Comparison of ENCODE assay signal across 17 cellular contexts in genomic region chr4:8766610-8767009, GRCh38.
DNase-seq lines count a peak whose midpoint lies in the region; ATAC-seq and TF ChIP-seq lines count a peak whose summit lies in the region.
"Had no signal": no experiment of that assay in that cellular context is flagged by ENCODE, and none has a peak within 500 bp of the region (broad histone marks: within the 10 kb centered on the region; RNA-seq: fewer than 3 reads in every experiment).

No MANE protein-coding gene starts in this region.

- TF ChIP-seq CTCF in heart right ventricle (IDR thresholded peaks at IDR 0.05) = no peak
- TF ChIP-seq CTCF in coronary artery (IDR thresholded peaks at IDR 0.05) = no peak
- TF ChIP-seq CTCF in stomach (IDR thresholded peaks at IDR 0.05) = no peak

- H3K4me3 ChIP-seq in heart right ventricle (no peak overlapping the region), coronary artery (no peak overlapping the region), aorta (ENCODE audit: low read length in 2 of 2) (no peak overlapping the region), stomach (no peak overlapping the region)
- H3K4me3 ChIP-seq in effector memory CD4-positive, alpha-beta T cell (ENCODE audit: insufficient read depth, low read depth, low read length, poor library complexity, severe bottlenecking) = no peak overlapping the region
- H3K4me3 ChIP-seq: A549, GM12878, GM23248 had no signal

- H3K27ac ChIP-seq in heart right ventricle (no peak overlapping the region), coronary artery (no peak overlapping the region), aorta (ENCODE audit: low read depth in 1 of 2, low read length in 2 of 2) (no peak overlapping the region), stomach (no peak overlapping the region)
- no peak overlapping the region for H3K27ac ChIP-seq in effector memory CD4-positive, alpha-beta T cell (ENCODE audit: insufficient read depth, low read length, poor library complexity, severe bottlenecking)
- H3K27ac ChIP-seq: A549, GM23248 had no signal

- H3K4me1 ChIP-seq in heart right ventricle (no peaks in the 10 kb centered on the region), aorta (ENCODE audit: control insufficient read depth in 1 of 2, insufficient read depth in 2 of 2, low read length in 2 of 2) (no peaks in the 10 kb centered on the region), stomach (no peaks in the 10 kb centered on the region)
- H3K4me1 ChIP-seq in effector memory CD4-positive, alpha-beta T cell (ENCODE audit: control insufficient read depth, insufficient read depth, low read length, poor library complexity, severe bottlenecking) = no peaks in the 10 kb centered on the region
- H3K4me1 ChIP-seq: A549 had no signal

- H3K36me3 ChIP-seq in heart right ventricle (no peaks in the 10 kb centered on the region), aorta (ENCODE audit: control insufficient read depth in 1 of 2, insufficient read depth in 2 of 2, low read length in 1 of 2) (no peaks in the 10 kb centered on the region), stomach (no peaks in the 10 kb centered on the region)
- no peaks in the 10 kb centered on the region for H3K36me3 ChIP-seq in effector memory CD4-positive, alpha-beta T cell (ENCODE audit: control insufficient read depth, insufficient read depth, low read length)

- intact Hi-C loops in Right ventricle myocardium superior (cut with DNase I) (no loop called here), heart right ventricle (cut with DNase I) (no loop called here), aorta (cut with DNase I) (no loop called here), stomach (cut with DNase I; ENCODE audit: low total_unique reads) (no loop called here)

- H3K27me3 ChIP-seq in heart right ventricle (peaks cover 0 to 59% (median 47%) of the 10 kb centered on the region in 7 donors), aorta (ENCODE audit: control insufficient read depth in 1 of 2, insufficient read depth in 2 of 2, low read length in 1 of 2) (no peaks in the 10 kb centered on the region), stomach (peaks cover 0 to 71% (median 2%) of the 10 kb centered on the region in 3 donors)
- no peaks in the 10 kb centered on the region for H3K27me3 ChIP-seq in effector memory CD4-positive, alpha-beta T cell (replicated peaks; ENCODE audit: control insufficient read depth, insufficient read depth, low read length, poor library complexity, severe bottlenecking)

- TF ChIP-seq EP300 in stomach (IDR thresholded peaks at IDR 0.05) = no peak

- no peaks in the 10 kb centered on the region for H3K9me3 ChIP-seq in heart right ventricle
- H3K9me3 ChIP-seq in aorta (ENCODE audit: control insufficient read depth, low read length) = no peaks in the 10 kb centered on the region
- no peaks in the 10 kb centered on the region for H3K9me3 ChIP-seq in stomach
- no peaks in the 10 kb centered on the region for H3K9me3 ChIP-seq in effector memory CD4-positive, alpha-beta T cell (ENCODE audit: control insufficient read depth, low read length)
- H3K9me3 ChIP-seq: A549 had no signal

- peak; percentile 21 for DNase-seq in Right ventricle myocardium superior
- no peak for DNase-seq in heart right ventricle
- DNase-seq in coronary artery (ENCODE audit: low spot score) = peak; percentile 62
- peak; percentile 65 for DNase-seq in mesenteric fat pad (ENCODE audit: low spot score)
- peak; percentile 17 to 52 for DNase-seq in aorta
- no peak for DNase-seq in stomach
- no peak for DNase-seq in effector memory CD4-positive, alpha-beta T cell
- DNase-seq: C1 segment of cervical spinal cord, DMS 273 treated with DMSO at 0.1 percent for 48 hours, GDM1, GM23248, HCEC 1CT, Kasumi-1, NCI-H187, NCI-H69 had no signal

- WGBS in heart right ventricle, 2 donors = 78 to 86% methylated on average over 12 of the region's 12 CpGs
- WGBS in aorta, 2 donors = 78 to 82% methylated on average over 12 of the region's 12 CpGs
- 70 to 84% (median 83%) methylated on average over 12 of the region's 12 CpGs for WGBS in stomach, 5 donors

- no peak for TF ChIP-seq POLR2A in stomach (IDR thresholded peaks at IDR 0.05)

- no peak for ATAC-seq in Right ventricle myocardium superior (ENCODE audit: poor library complexity)
- ATAC-seq in heart right ventricle = no peak
- no peak for ATAC-seq in aorta (ENCODE audit: low FRiP score)
- ATAC-seq: A549, GM12878 had no signal

Comparison
In these comparisons a context has a peak if more than half of its experiments do, and no peak if none do; other contexts are left out.
1. DNase-seq: peak in Right ventricle myocardium superior (single experiment), coronary artery (single experiment), mesenteric fat pad (single experiment) and aorta (2 of 2); none in heart right ventricle (0 of 2), stomach (single experiment) and effector memory CD4-positive, alpha-beta T cell (0 of 3).